Comparison of ENCODE assay signal across 8 cellular contexts in the genomic region with DNA sequence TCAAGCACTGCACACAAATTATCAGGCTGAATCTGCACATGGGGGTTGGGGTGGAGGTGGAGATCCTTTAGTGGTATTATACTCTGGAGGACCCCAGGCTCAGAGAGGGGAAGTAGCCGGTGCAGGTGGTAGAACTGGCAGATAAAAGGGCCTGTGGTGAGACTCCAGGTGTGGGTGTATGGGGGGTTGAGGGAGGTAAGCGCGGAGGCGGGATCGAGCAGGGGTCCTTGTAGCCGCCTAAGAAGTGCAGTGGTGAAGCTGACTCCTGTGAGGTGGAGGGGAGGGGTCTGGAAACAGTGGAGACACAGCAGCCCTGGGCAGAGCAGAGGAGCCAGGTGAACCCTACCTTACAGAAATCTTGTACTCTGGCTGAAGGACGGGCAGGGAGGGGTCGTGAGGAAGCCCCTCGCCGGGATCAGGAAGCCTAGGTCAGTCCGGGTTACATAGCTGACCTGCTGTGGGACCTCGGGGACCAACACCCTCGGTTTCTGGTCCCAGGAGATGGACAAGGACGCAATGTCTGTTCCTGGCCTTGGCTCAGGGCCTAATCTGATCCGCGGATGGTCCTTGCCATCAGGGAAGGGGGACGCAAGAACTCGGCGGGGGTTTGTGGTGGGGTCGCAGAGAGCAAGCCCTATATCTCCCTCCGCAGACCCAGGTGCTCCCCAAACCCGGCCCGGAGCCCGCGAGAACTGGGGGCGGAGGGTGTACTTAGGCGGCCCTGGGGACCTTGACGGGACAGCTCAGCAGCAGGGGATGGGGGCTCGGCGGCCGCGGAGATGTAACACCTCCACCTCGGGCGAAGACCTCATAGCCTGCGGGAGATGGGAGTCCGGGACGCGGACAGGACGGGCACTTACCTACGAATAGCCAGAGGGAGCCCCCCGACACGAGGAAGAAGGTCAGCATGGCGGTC. TPM values are rescaled to one million over a fixed set of nuclear protein-coding genes. Genes with fewer than 3 reads are reported as not detected.
DNase-seq lines count a peak whose midpoint lies in the region; TF ChIP-seq lines count a peak whose summit lies in the region.

No MANE protein-coding gene starts in this region.

- H3K36me3 Mint-ChIP-seq in activated CD4-positive, alpha-beta T cell treated with anti-CD3 and anti-CD28 coated beads, Interleukin-2, amount 10 ng/mL, durations not matched to agents 24 days and 14 days (ENCODE audit: low read depth): peaks cover 8% of the 10 kb centered on the region
- H3K36me3 Mint-ChIP-seq in progenitor cell of endocrine pancreas (ENCODE audit: insufficient read depth): no peaks in the 10 kb centered on the region

- DNase-seq in GM10266 (ENCODE audit: extremely low spot score) (peak; percentile 33), fibroblast of mammary gland (ENCODE audit: low read depth) (no peak), progenitor cell of endocrine pancreas (ENCODE audit: low spot score, unreplicated experiment) (no peak), NCI-H1930 (lab: John Stamatoyannopoulos, UW) (no peak), RWPE1 (ENCODE audit: low spot score) (no peak), HK-2 (ENCODE audit: unreplicated experiment) (no peak)
- DNase-seq in activated CD4-positive, alpha-beta T cell treated with anti-CD3 and anti-CD28 coated beads, Interleukin-2, amount 10 ng/mL, durations not matched to agents 24 days and 14 days: no peak
- DNase-seq in stimulated activated CD4-positive, alpha-beta T cell treated with anti-CD3 and anti-CD28 coated beads, Interleukin-12 subunit alpha, Interleukin-12 subunit beta, amount 100 ng/mL, for 4 hours: no peak

- TF ChIP-seq CTCF in GM10266 (IDR thresholded peaks at IDR 0.05; ENCODE audit: control insufficient read depth, insufficient read depth, low read depth, missing control alignments) (no peak), fibroblast of mammary gland (conservative IDR thresholded peaks at IDR 0.05; ENCODE audit: control insufficient read depth, insufficient read depth, low read depth, low read length) (no peak), progenitor cell of endocrine pancreas (IDR thresholded peaks at IDR 0.05; ENCODE audit: unreplicated experiment) (no peak), RWPE1 (conservative IDR thresholded peaks at IDR 0.05; ENCODE audit: low read depth) (no peak)

- intact Hi-C loops in activated CD4-positive, alpha-beta T cell treated with anti-CD3 and anti-CD28 coated beads, Interleukin-2, amount 10 ng/mL, durations not matched to agents 24 days and 14 days (cut with micrococcal nuclease): loop anchor here (2.0 kb wide), 1 partner anchor 14 kb away; no protein-coding TSS in a partner anchor

- POLR2A ChIA-PET in RWPE1 (lab: Yijun Ruan, JAX; ENCODE audit: low non-redundant PET): no interaction called here

- H3K27ac ChIP-seq in RWPE1: no peak overlapping the region

- no peaks in the 10 kb centered on the region for H3K9me3 Mint-ChIP-seq in activated CD4-positive, alpha-beta T cell treated with anti-CD3 and anti-CD28 coated beads, Interleukin-2, amount 10 ng/mL, durations not matched to agents 24 days and 14 days
- no peaks in the 10 kb centered on the region for H3K9me3 Mint-ChIP-seq in progenitor cell of endocrine pancreas (ENCODE audit: low read depth)

- peak overlapping the region; percentile 79 for H3K4me3 Mint-ChIP-seq in activated CD4-positive, alpha-beta T cell treated with anti-CD3 and anti-CD28 coated beads, Interleukin-2, amount 10 ng/mL, durations not matched to agents 24 days and 14 days
- peak overlapping the region; percentile 67 for H3K4me3 Mint-ChIP-seq in progenitor cell of endocrine pancreas (ENCODE audit: low read depth)

- H3K4me1 Mint-ChIP-seq in activated CD4-positive, alpha-beta T cell treated with anti-CD3 and anti-CD28 coated beads, Interleukin-2, amount 10 ng/mL, durations not matched to agents 24 days and 14 days: peaks cover 38% of the 10 kb centered on the region
- H3K4me1 Mint-ChIP-seq in progenitor cell of endocrine pancreas (ENCODE audit: low read depth): peaks cover 6% of the 10 kb centered on the region

- peak overlapping the region; percentile 20 for H3K4me3 ChIP-seq in fibroblast of mammary gland (ENCODE audit: control insufficient read depth, low read depth, low read length)

- peak overlapping the region; percentile 51 for H3K27ac Mint-ChIP-seq in activated CD4-positive, alpha-beta T cell treated with anti-CD3 and anti-CD28 coated beads, Interleukin-2, amount 10 ng/mL, durations not matched to agents 24 days and 14 days
- no peak overlapping the region for H3K27ac Mint-ChIP-seq in progenitor cell of endocrine pancreas

- CTCF ChIA-PET in RWPE1 (lab: Yijun Ruan, JAX): interaction anchor here (1.0 kb wide), 1 partner anchor 421 kb away, joined by 6 read pairs; no protein-coding TSS in a partner anchor

- peaks cover 60% of the 10 kb centered on the region for H3K27me3 Mint-ChIP-seq in activated CD4-positive, alpha-beta T cell treated with anti-CD3 and anti-CD28 coated beads, Interleukin-2, amount 10 ng/mL, durations not matched to agents 24 days and 14 days
- peaks cover 54% of the 10 kb centered on the region for H3K27me3 Mint-ChIP-seq in progenitor cell of endocrine pancreas

RNA-seq across cellular contexts. Expression of a gene that starts 0.6 kb away (rescaled TPM):
- total RNA-seq in activated CD4-positive, alpha-beta T cell treated with anti-CD3 and anti-CD28 coated beads, Interleukin-2, amount 10 ng/mL, durations not matched to agents 24 days and 14 days: 36.9 and 39.6 TPM in 2 replicates
- total RNA-seq in progenitor cell of endocrine pancreas: 0.19 and 0.36 TPM in 2 replicates

RNA-seq across cellular contexts. Expression of a gene that starts 49.6 kb away (rescaled TPM):
- total RNA-seq in activated CD4-positive, alpha-beta T cell treated with anti-CD3 and anti-CD28 coated beads, Interleukin-2, amount 10 ng/mL, durations not matched to agents 24 days and 14 days: 67.7 and 71.3 TPM in 2 replicates
- total RNA-seq in progenitor cell of endocrine pancreas: not detected in 2 replicates

Comparison
In these comparisons a context has a peak if more than half of its experiments do, and no peak if none do; other contexts are left out.
1. RNA of a gene that starts 0.6 kb away (total RNA-seq): 36.9 to 39.6 TPM in activated CD4-positive, alpha-beta T cell treated with anti-CD3 and anti-CD28 coated beads, Interleukin-2, amount 10 ng/mL, durations not matched to agents 24 days and 14 days; 0.19 to 0.36 TPM in progenitor cell of endocrine pancreas; every median in the first group is over 10 times any median in the second.
2. RNA of a gene that starts 49.6 kb away (total RNA-seq): 67.7 to 71.3 TPM in activated CD4-positive, alpha-beta T cell treated with anti-CD3 and anti-CD28 coated beads, Interleukin-2, amount 10 ng/mL, durations not matched to agents 24 days and 14 days; not detected in progenitor cell of endocrine pancreas; every median in the first group is over 10 times any median in the second.